In the genomic region with DNA sequence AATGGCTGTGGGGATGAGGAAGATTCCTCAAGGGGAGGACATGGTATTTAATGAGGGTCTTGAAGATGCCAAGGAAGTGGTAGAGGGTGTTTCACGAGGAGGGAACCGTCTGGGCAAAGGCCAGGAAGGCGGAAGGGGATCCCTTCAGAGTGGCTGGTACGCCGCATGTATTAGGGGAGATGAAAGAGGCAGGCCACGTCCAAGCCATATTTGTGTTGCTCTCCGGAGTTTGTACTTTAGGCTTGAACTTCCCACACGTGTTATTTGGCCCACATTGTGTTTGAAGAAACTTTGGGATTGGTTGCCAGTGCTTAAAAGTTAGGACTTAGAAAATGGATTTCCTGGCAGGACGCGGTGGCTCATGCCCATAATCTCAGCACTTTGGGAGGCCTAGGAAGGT, we compare ENCODE assay signal across 10 cellular contexts. TPM values are rescaled to one million over a fixed set of nuclear protein-coding genes. Genes with fewer than 3 reads are reported as not detected.
DNase-seq lines count a peak whose midpoint lies in the region; ATAC-seq and TF ChIP-seq lines count a peak whose summit lies in the region.
"Had no signal": no experiment of that assay in that cellular context is flagged by ENCODE, and none has a peak within 500 bp of the region (broad histone marks: within the 10 kb centered on the region; RNA-seq: fewer than 3 reads in every experiment).

No MANE protein-coding gene starts in this region.

- dilution Hi-C loops in IMR-90 (cut with HindIII; ENCODE audit: low sequenced_read_pairs, unreplicated experiment) = no loop called here

- no peak overlapping the region for H2BK5ac ChIP-seq in IMR-90 (ENCODE audit: low read depth, low read length, poor library complexity, severe bottlenecking)

- H2BK20ac ChIP-seq in IMR-90 (ENCODE audit: low read depth, low read length) = no peak overlapping the region

- H3K27me3 ChIP-seq in IMR-90 (ENCODE audit: control insufficient read depth, insufficient read depth, low read length) (no peaks in the 10 kb centered on the region), mucosa of stomach (ENCODE audit: control insufficient read depth, insufficient read depth, low read length) (no peaks in the 10 kb centered on the region)
- H3K27me3 ChIP-seq: thyroid gland had no signal

- no peak for TF ChIP-seq CTCF in AG04449 (IDR thresholded peaks at IDR 0.05; ENCODE audit: insufficient read depth, low read length, missing control alignments)
- no peak for TF ChIP-seq CTCF in IMR-90 (conservative IDR thresholded peaks at IDR 0.05; ENCODE audit: low read depth, low read length)
- no peak for TF ChIP-seq CTCF in MCF 10A (IDR thresholded peaks at IDR 0.05; ENCODE audit: unreplicated experiment)

- H3K36me3 ChIP-seq in IMR-90 (ENCODE audit: control insufficient read depth, insufficient read depth, low read length) (no peaks in the 10 kb centered on the region), mucosa of stomach (ENCODE audit: control insufficient read depth, insufficient read depth, low read length) (no peaks in the 10 kb centered on the region)
- H3K36me3 ChIP-seq: thyroid gland had no signal

- no peak overlapping the region for H3K18ac ChIP-seq in IMR-90 (ENCODE audit: low read depth, low read length)

- H3K4me1 Mint-ChIP-seq in MCF 10A (ENCODE audit: insufficient read depth, unreplicated experiment) = peaks cover 6% of the 10 kb centered on the region

- no peak overlapping the region for H2BK120ac ChIP-seq in IMR-90 (ENCODE audit: low read depth, low read length)

- peak overlapping the region; percentile 94 for H3K4me3 Mint-ChIP-seq in MCF 10A (ENCODE audit: unreplicated experiment)

- no peak for ATAC-seq in IMR-90 (ENCODE audit: low read depth)
- ATAC-seq in HG02763 (IDR thresholded peaks at IDR 0.05; ENCODE audit: unreplicated experiment) = no peak
- no peak for ATAC-seq in GM21423 (IDR thresholded peaks at IDR 0.05; ENCODE audit: unreplicated experiment)
- no peak for ATAC-seq in HG03108 (IDR thresholded peaks at IDR 0.05; ENCODE audit: unreplicated experiment)

- H3K14ac ChIP-seq in IMR-90 (replicated peaks; ENCODE audit: low read depth, low read length) = peak overlapping the region; percentile 98

- CTCF ChIA-PET in AG04449 (lab: Yijun Ruan, JAX) = interaction anchor here (1.0 to 4.8 kb wide), 8 partner anchors 8 to 841 kb away, joined by 3 to 69 read pairs (median 7); no protein-coding TSS in a partner anchor
- CTCF ChIA-PET in IMR-90 (lab: Yijun Ruan, JAX) = interaction anchor here (1.1 to 1.9 kb wide), 3 partner anchors 11 to 156 kb away, joined by 4 to 12 read pairs (median 4); no protein-coding TSS in a partner anchor
- CTCF ChIA-PET in MCF 10A (lab: Yijun Ruan, JAX) = interaction anchor here (0.6 to 4.8 kb wide), 12 partner anchors 9 to 454 kb away, joined by 3 to 51 read pairs (median 6); no protein-coding TSS in a partner anchor

- WGBS in IMR-90 (ENCODE audit: extremely low coverage in 2 of 2, insufficient read length in 1 of 2), 2 experiments = no CpG with 5 or more reads among the region's 10 CpGs

- H4K8ac ChIP-seq in IMR-90 (ENCODE audit: low read depth in 2 of 2, low read length in 2 of 2) = peak overlapping the region; percentile 92 to 95; a peak in 3 of 4 replicates

- H4K5ac ChIP-seq in IMR-90 (ENCODE audit: low read depth, low read length) = peak overlapping the region; percentile 80

- no peaks in the 10 kb centered on the region for H3K9me1 ChIP-seq in IMR-90 (ENCODE audit: insufficient read depth, low read length)

- H3K9me3 Mint-ChIP-seq in MCF 10A (ENCODE audit: unreplicated experiment) = no peaks in the 10 kb centered on the region

- peak overlapping the region; percentile 89 for H3K4me3 ChIP-seq in AG04449 (ENCODE audit: low read depth, low read length)
- H3K4me3 ChIP-seq in IMR-90 (ENCODE audit: insufficient read depth, low read depth, low read length) = peak overlapping the region; percentile 87; the same call in 1 of the 2 replicates
- H3K4me3 ChIP-seq in mucosa of stomach (ENCODE audit: low read length) = peak overlapping the region; percentile 60

- H2AK9ac ChIP-seq in IMR-90 (replicated peaks; ENCODE audit: low read depth, low read length, poor library complexity) = peak overlapping the region; percentile 63

- BruUV-seq in IMR-90 (replicated peaks; lab: Mats Ljungman, UMichigan) (no TSS peak), MCF 10A (replicated peaks; lab: Mats Ljungman, UMichigan) (no TSS peak)

- peak overlapping the region; percentile 91; the same call in 1 of the 2 replicates for H3K4ac ChIP-seq in IMR-90 (ENCODE audit: low read depth, low read length)

- H3K4me1 ChIP-seq in IMR-90 (ENCODE audit: control insufficient read depth, insufficient read depth, low read length) (peaks cover 2% of the 10 kb centered on the region; the same call in 1 of the 2 replicates), mucosa of stomach (ENCODE audit: control insufficient read depth, insufficient read depth, low read length) (peaks cover 12% of the 10 kb centered on the region)

- no peak overlapping the region for H3K27ac ChIP-seq in IMR-90 (ENCODE audit: insufficient read depth, low read length)

- no peaks in the 10 kb centered on the region for H3K27me3 Mint-ChIP-seq in MCF 10A (ENCODE audit: insufficient read depth, unreplicated experiment)

- 0 out of 2 replicates have a peak overlapping the region, but pooled peaks have one; percentile 86 for H3K56ac ChIP-seq in IMR-90 (ENCODE audit: extremely low read depth, insufficient read depth, low read length)

- DNase-seq in AG04449 (ENCODE audit: low read depth, low spot score) (no peak), IMR-90 (no peak), MCF 10A (ENCODE audit: unreplicated experiment) (no peak), NCI-H510A (lab: John Stamatoyannopoulos, UW) (no peak)
- DNase-seq: NCI-H187, thyroid gland had no signal

- no peak for TF ChIP-seq RAD21 in IMR-90 (IDR thresholded peaks at IDR 0.05; ENCODE audit: low read length)

- no peaks in the 10 kb centered on the region for H4K20me1 ChIP-seq in IMR-90 (ENCODE audit: insufficient read depth, low read length)

- H2AFZ ChIP-seq in IMR-90 (replicated peaks; ENCODE audit: low read length, poor library complexity) = peak overlapping the region; percentile 77

- H3K23ac ChIP-seq in IMR-90 (ENCODE audit: low read depth, low read length) = peak overlapping the region; percentile 68; the same call in 1 of the 2 replicates

- peak overlapping the region; percentile 83 for H3K4me2 ChIP-seq in IMR-90 (ENCODE audit: low read depth, low read length)

- intact Hi-C loops in IMR-90 (cut with micrococcal nuclease) = loop anchor here (5.0 kb wide), 2 partner anchors 86 to 156 kb away; no protein-coding TSS in a partner anchor
- intact Hi-C loops in MCF 10A (cut with micrococcal nuclease) = no loop called here

- no peak overlapping the region for H4K91ac ChIP-seq in IMR-90 (ENCODE audit: insufficient read depth, low read depth, low read length)

- in situ Hi-C loops in IMR-90 (cut with MboI; ENCODE audit: low sequenced_read_pairs) = no loop called here

- H3K36me3 Mint-ChIP-seq in MCF 10A (ENCODE audit: insufficient read depth, unreplicated experiment) = no peaks in the 10 kb centered on the region

- no peak for TF ChIP-seq POLR2A in IMR-90 (IDR thresholded peaks at IDR 0.05; ENCODE audit: low read depth, low read length)

- H2BK15ac ChIP-seq in IMR-90 (ENCODE audit: low read depth, low read length) = no peak overlapping the region

- POLR2A ChIA-PET in AG04449 (lab: Yijun Ruan, JAX) = no interaction called here
- POLR2A ChIA-PET in IMR-90 (lab: Charles Lee; ENCODE audit: unreplicated experiment) = no interaction called here
- POLR2A ChIA-PET in MCF 10A (lab: Yijun Ruan, JAX) = interaction anchor here (0.7 to 2.2 kb wide), 6 partner anchors 40 to 180 kb away, joined by 3 to 11 read pairs (median 6); no protein-coding TSS in a partner anchor

- H2AK5ac ChIP-seq in IMR-90 (ENCODE audit: low read depth, low read length) = peak overlapping the region; percentile 11; the same call in 1 of the 2 replicates

- H3K9ac ChIP-seq in IMR-90 (ENCODE audit: low read depth, low read length) (peak overlapping the region; percentile 97), mucosa of stomach (ENCODE audit: low read length) (peak overlapping the region; percentile 76)

- H3K9me3 ChIP-seq in IMR-90 (ENCODE audit: control insufficient read depth, insufficient read depth, low read length) (no peaks in the 10 kb centered on the region), mucosa of stomach (ENCODE audit: control insufficient read depth, low read length) (no peaks in the 10 kb centered on the region)
- H3K9me3 ChIP-seq: thyroid gland had no signal

- H3K79me1 ChIP-seq in IMR-90 (ENCODE audit: low read depth in 1 of 2, low read length in 2 of 2) = peaks cover 23 to 41% of the 10 kb centered on the region in 2 experiments

- peak overlapping the region; percentile 92 for H3K27ac Mint-ChIP-seq in MCF 10A (ENCODE audit: low read depth, unreplicated experiment)

TF ChIP-seq in IMR-90, 13 proteins besides CTCF, POLR2A, EP300 and RAD21 (continues in another document):
- TF ChIP-seq, protein P1, sequence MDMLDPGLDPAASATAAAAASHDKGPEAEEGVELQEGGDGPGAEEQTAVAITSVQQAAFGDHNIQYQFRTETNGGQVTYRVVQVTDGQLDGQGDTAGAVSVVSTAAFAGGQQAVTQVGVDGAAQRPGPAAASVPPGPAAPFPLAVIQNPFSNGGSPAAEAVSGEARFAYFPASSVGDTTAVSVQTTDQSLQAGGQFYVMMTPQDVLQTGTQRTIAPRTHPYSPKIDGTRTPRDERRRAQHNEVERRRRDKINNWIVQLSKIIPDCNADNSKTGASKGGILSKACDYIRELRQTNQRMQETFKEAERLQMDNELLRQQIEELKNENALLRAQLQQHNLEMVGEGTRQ (IDR thresholded peaks at IDR 0.05; ENCODE audit: low read depth, low read length) = no peak
- TF ChIP-seq SMC3 (IDR thresholded peaks at IDR 0.05; ENCODE audit: low read depth, low read length) (no peak), MXI1 (IDR thresholded peaks at IDR 0.05; ENCODE audit: borderline replicate concordance, low read depth, low read length) (no peak), CHD1 (IDR thresholded peaks at IDR 0.05; ENCODE audit: low read depth, low read length) (no peak), MAZ (IDR thresholded peaks at IDR 0.05; ENCODE audit: borderline replicate concordance, low read depth, low read length) (no peak), RCOR1 (IDR thresholded peaks at IDR 0.05; ENCODE audit: insufficient replicate concordance, low read length) (no peak), BHLHE40 (IDR thresholded peaks at IDR 0.05; ENCODE audit: low read depth, low read length) (no peak), FOS (IDR thresholded peaks at IDR 0.05; ENCODE audit: low read depth, low read length) (no peak), MAFK (IDR thresholded peaks at IDR 0.05; ENCODE audit: low read depth, low read length) (no peak)

RNA-seq across cellular contexts. Expression of a gene that starts 1.2 kb away (rescaled TPM):
- total RNA-seq in IMR-90 (2012; rRNA removed) (3.9 and 6.1 TPM in 2 replicates), MCF 10A (2022) (18.4 and 31.6 TPM in 2 replicates)
- polyA plus RNA-seq in IMR-90 (2012; rRNA removed) = 17.6 and 18.1 TPM in 2 replicates
- polyA plus RNA-seq in IMR-90 (2012; cell fraction: cytosol; rRNA removed) = 10.0 and 20.5 TPM in 2 replicates
- polyA plus RNA-seq in IMR-90 (2012; cell fraction: nucleus; rRNA removed; ENCODE audit: low replicate concordance) = 2.6 and 10.9 TPM in 2 replicates

RNA-seq across cellular contexts. Expression of a gene that starts 22.9 kb away (rescaled TPM):
- total RNA-seq in IMR-90 (2012; rRNA removed) (not detected in 2 replicates), MCF 10A (2022) (not detected in 2 replicates)
- not detected in 2 replicates for polyA plus RNA-seq in IMR-90 (2012; rRNA removed)
- polyA plus RNA-seq in IMR-90 (2012; cell fraction: cytosol; rRNA removed) = not detected in 2 replicates
- polyA plus RNA-seq in IMR-90 (2012; cell fraction: nucleus; rRNA removed; ENCODE audit: low replicate concordance) = not detected in 2 replicates
- total RNA-seq: thyroid gland had no signal
